ENCODE assay signal across 23 cellular contexts in the genomic region with DNA sequence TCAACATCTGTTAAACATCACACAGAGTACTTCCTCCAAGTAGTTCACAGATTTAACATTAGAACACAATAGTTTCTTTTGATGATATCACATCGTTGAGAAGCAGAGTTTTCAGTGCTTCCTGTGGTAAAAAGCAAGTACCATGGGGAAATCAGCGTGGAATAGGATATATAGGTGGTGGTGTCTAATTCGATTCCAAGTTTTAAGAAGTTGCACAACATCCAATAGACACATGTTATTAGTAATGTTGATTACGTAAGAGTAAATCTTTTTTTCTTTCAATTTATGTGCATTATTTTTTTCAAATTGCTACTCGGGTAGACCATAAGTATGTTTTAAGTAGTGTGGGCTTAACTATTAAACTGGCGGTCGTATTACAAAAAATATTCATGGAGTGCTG.
"Had no signal": no experiment of that assay in that cellular context is flagged by ENCODE, and none has a peak within 500 bp of the region (broad histone marks: within the 10 kb centered on the region; RNA-seq: fewer than 3 reads in every experiment).

No MANE protein-coding gene starts in this region.

- FAIRE-seq: RCC 7860 had no signal

- H3K36me3 ChIP-seq: MG63, SJSA1 had no signal

- ATAC-seq: T-cell had no signal

- H3K9ac ChIP-seq: SK-N-SH had no signal

- H3K27ac ChIP-seq: SJSA1 had no signal

- H3K4me1 ChIP-seq: SJSA1 had no signal

- H3K4me2 ChIP-seq: SK-N-SH had no signal

- H3K4me3 ChIP-seq: MG63, SJSA1 had no signal

- H3K9me3 ChIP-seq: MG63, SJSA1, SK-N-SH had no signal

- DNase-seq: Karpas-422, KG1, MG63, NCI-H1092, NCI-H1105 treated with DMSO at 0.1 percent for 48 hours, NCI-H1417 treated with DMSO at 0.1 percent for 48 hours, NCI-H146, NCI-H1694 treated with DMSO at 0.1 percent for 48 hours, NCI-H1930, NCI-H2081, NCI-H2107, NCI-H2227 treated with DMSO at 0.1 percent for 48 hours, NCI-H524, NCI-H69, NCI-H774, Right ventricle myocardium superior, RPMI8226, SIG-M5, SK-N-SH, SW 1271, T-cell had no signal

- H3K27me3 ChIP-seq: MG63, SJSA1 had no signal
